In genomic region chr15:22257668-22258401, GRCh38 we compare ENCODE assay signal across 18 cellular contexts.
"Had no signal": no experiment of that assay in that cellular context is flagged by ENCODE, and none has a peak within 500 bp of the region (broad histone marks: within the 10 kb centered on the region; RNA-seq: fewer than 3 reads in every experiment).

No MANE protein-coding gene starts in this region.

- H3K36me3 Mint-ChIP-seq: natural killer cell had no signal

- H3K9me3 ChIP-seq: heart left ventricle, right atrium auricular region, thoracic aorta, transverse colon had no signal

- H3K27ac Mint-ChIP-seq: dendritic cell treated with granulocyte-macrophage colony-stimulating factor and Interleukin-4, amounts not matched to agents 40 ng/mL and 50 ng/mL, for 4 days; effector memory CD8-positive, alpha-beta T cell; mesothelial cell of epicardium; natural killer cell; stimulated activated naive CD8-positive, alpha-beta T cell treated with anti-CD3 and anti-CD28 coated beads, Interleukin-15, Interleukin-2, amounts not matched to agents 100 ng/mL and 50 ng/mL, for 24 hours had no signal

- H3K4me1 ChIP-seq: esophagus squamous epithelium, right atrium auricular region, transverse colon had no signal

- H3K36me3 ChIP-seq: esophagus squamous epithelium, heart left ventricle, right atrium auricular region, thoracic aorta, transverse colon had no signal

- H3K4me3 ChIP-seq: esophagus squamous epithelium, heart left ventricle, right atrium auricular region, thoracic aorta, transverse colon had no signal

- H3K4me1 Mint-ChIP-seq: mesothelial cell of epicardium, neural crest cell had no signal

- H3K9me3 Mint-ChIP-seq: effector memory CD8-positive, alpha-beta T cell; natural killer cell; stimulated activated naive CD8-positive, alpha-beta T cell treated with anti-CD3 and anti-CD28 coated beads, Interleukin-15, Interleukin-2, amounts not matched to agents 100 ng/mL and 50 ng/mL, for 24 hours had no signal

- ATAC-seq: effector memory CD8-positive, alpha-beta T cell; heart left ventricle; left lobe of liver; natural killer cell had no signal

- FAIRE-seq: small intestine had no signal

- H3K27ac ChIP-seq: epithelial cell of prostate, esophagus squamous epithelium, heart left ventricle, right atrium auricular region, thoracic aorta, transverse colon had no signal

- DNase-seq: effector memory CD8-positive, alpha-beta T cell; esophagus squamous epithelium; foreskin melanocyte; hypothalamus; islet precursor cell; natural killer cell; small intestine; stimulated activated CD4-positive, alpha-beta T cell treated with anti-CD3 and anti-CD28 coated beads, Interleukin-2, amount 100 ng/mL, for 48 hours; transverse colon had no signal

- H3K27me3 ChIP-seq: right atrium auricular region, transverse colon had no signal

- H3K4me3 Mint-ChIP-seq: dendritic cell treated with granulocyte-macrophage colony-stimulating factor and Interleukin-4, amounts not matched to agents 40 ng/mL and 50 ng/mL, for 4 days; mesothelial cell of epicardium; neural crest cell; stimulated activated naive CD8-positive, alpha-beta T cell treated with anti-CD3 and anti-CD28 coated beads, Interleukin-15, Interleukin-2, amounts not matched to agents 100 ng/mL and 50 ng/mL, for 24 hours had no signal
